ENCODE assay signal across 11 cellular contexts in the genomic region with DNA sequence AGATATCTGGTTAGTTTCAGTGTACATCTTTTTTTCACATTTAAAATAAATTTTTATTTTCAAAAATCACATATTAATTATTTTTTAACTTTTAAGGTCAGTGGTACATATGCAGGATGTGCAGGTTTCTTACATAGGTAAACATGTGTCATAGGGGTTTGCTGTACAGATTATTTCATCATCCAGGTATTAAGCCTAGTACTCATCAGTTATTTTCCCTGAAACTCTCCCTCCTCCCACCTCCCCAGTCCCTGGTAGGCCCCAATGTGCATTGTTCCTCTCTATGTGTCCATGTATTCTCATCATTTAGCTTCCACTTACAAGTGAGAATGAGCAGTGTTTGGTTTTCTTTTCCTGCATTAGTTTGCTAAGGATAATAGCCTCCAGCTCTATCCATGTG.
"Had no signal": no experiment of that assay in that cellular context is flagged by ENCODE, and none has a peak within 500 bp of the region (broad histone marks: within the 10 kb centered on the region; RNA-seq: fewer than 3 reads in every experiment).

No MANE protein-coding gene starts in this region.

- FAIRE-seq: H1, H54 had no signal

- H3K4me1 ChIP-seq: HAP-1 had no signal

- DNase-seq: GM23248, GOT3, H7, H9, HCEC 1CT, HFFc6 had no signal

- H3K36me3 ChIP-seq: HAP-1 had no signal

- ATAC-seq: GM23338, HCT116 had no signal

- H3K9me3 ChIP-seq: HAP-1 had no signal

- H3K9ac ChIP-seq: GM23248 had no signal

- H3K27ac ChIP-seq: GM23248 had no signal

- H3K4me3 ChIP-seq: GM23248, GM23338, HAP-1 had no signal
